In genomic region chr1:114344656-114345055, GRCh38 we compare ENCODE assay signal across 23 cellular contexts.
"Had no signal": no experiment of that assay in that cellular context is flagged by ENCODE, and none has a peak within 500 bp of the region (broad histone marks: within the 10 kb centered on the region; RNA-seq: fewer than 3 reads in every experiment).

No MANE protein-coding gene starts in this region.

- H3K27me3 Mint-ChIP-seq: activated CD4-positive, alpha-beta T cell treated with anti-CD3 and anti-CD28 coated beads for 36 hours; activated naive CD8-positive, alpha-beta T cell treated with anti-CD3 and anti-CD28 coated beads, Interleukin-2, amount 50 U/mL, for 24 hours had no signal

- H3K4me3 Mint-ChIP-seq: activated B cell treated with CpG ODN at 0.5 μM for 24 hours; activated CD4-positive, alpha-beta T cell treated with anti-CD3 and anti-CD28 coated beads for 36 hours; activated naive CD4-positive, alpha-beta T cell treated with anti-CD3 and anti-CD28 coated beads for 36 hours; activated naive CD8-positive, alpha-beta T cell treated with anti-CD3 and anti-CD28 coated beads, Interleukin-2, amount 50 U/mL, for 24 hours; dendritic cell treated with granulocyte-macrophage colony-stimulating factor and Interleukin-4, amounts not matched to agents 40 ng/mL and 50 ng/mL, for 4 days had no signal

- H3K27me3 ChIP-seq: gastroesophageal sphincter, pancreas, stomach, suprapubic skin, transverse colon, uterus had no signal

- H3K36me3 ChIP-seq: gastroesophageal sphincter, pancreas, stomach, suprapubic skin, transverse colon, uterus had no signal

- H3K36me3 Mint-ChIP-seq: brain, memory B cell, T-cell had no signal

- H3K27ac Mint-ChIP-seq: activated B cell treated with CpG ODN at 0.5 μM for 24 hours; activated CD4-positive, alpha-beta T cell treated with anti-CD3 and anti-CD28 coated beads for 36 hours; activated naive CD4-positive, alpha-beta T cell treated with anti-CD3 and anti-CD28 coated beads for 36 hours; activated naive CD8-positive, alpha-beta T cell treated with anti-CD3 and anti-CD28 coated beads, Interleukin-2, amount 50 U/mL, for 24 hours; dendritic cell treated with granulocyte-macrophage colony-stimulating factor and Interleukin-4, amounts not matched to agents 40 ng/mL and 50 ng/mL, for 4 days; memory B cell had no signal

- H3K9me3 ChIP-seq: gastroesophageal sphincter, pancreas, stomach, suprapubic skin, transverse colon, uterus had no signal

- ATAC-seq: activated CD4-positive, alpha-beta T cell treated with anti-CD3 and anti-CD28 coated beads for 36 hours; activated naive CD8-positive, alpha-beta T cell treated with anti-CD3 and anti-CD28 coated beads, Interleukin-2, amount 50 U/mL, for 24 hours; esophagus mucosa; gastroesophageal sphincter; left colon; pancreas; right cardiac atrium; T-cell had no signal

- H3K4me1 ChIP-seq: pancreas, uterus had no signal

- DNase-seq: activated B cell treated with CpG ODN at 0.5 μM for 24 hours; activated CD4-positive, alpha-beta T cell treated with anti-CD3 and anti-CD28 coated beads for 36 hours; activated CD4-positive, alpha-beta T cell treated with anti-CD3 and anti-CD28 coated beads, Interleukin-2, amount 50 U/mL, for 48 hours; activated effector memory CD4-positive, alpha-beta T cell treated with Interleukin-2 at 50 U/mL for 16 hours; activated naive CD4-positive, alpha-beta T cell treated with anti-CD3 and anti-CD28 coated beads for 36 hours; activated naive CD8-positive, alpha-beta T cell treated with anti-CD3 and anti-CD28 coated beads, Interleukin-2, amount 50 U/mL, for 24 hours; activated T-cell treated with anti-CD3 and anti-CD28 coated beads, Interleukin-2, amount 50 U/mL, for 48 hours; effector CD4-positive, alpha-beta T cell; hypothalamus; left colon; pancreas; right cardiac atrium; stimulated activated CD4-positive, alpha-beta T cell treated with anti-CD3 and anti-CD28 coated beads, Interleukin-1b, Interleukin-23, amount 100 ng/mL, for 48 hours; stomach; T-cell; transverse colon; uterus had no signal

- H3K4me3 ChIP-seq: gastroesophageal sphincter, pancreas, stomach, suprapubic skin, transverse colon, uterus had no signal

- H3K9me3 Mint-ChIP-seq: activated B cell treated with CpG ODN at 0.5 μM for 24 hours; brain; dendritic cell treated with granulocyte-macrophage colony-stimulating factor and Interleukin-4, amounts not matched to agents 40 ng/mL and 50 ng/mL, for 4 days; memory B cell had no signal

- H3K27ac ChIP-seq: gastroesophageal sphincter, pancreas, suprapubic skin, transverse colon had no signal
